ENCODE assay signal across 14 cellular contexts in genomic region chr1:228354390-228355320, GRCh38. TPM values are rescaled to one million over a fixed set of nuclear protein-coding genes. Genes with fewer than 3 reads are reported as not detected.
DNase-seq lines count a peak whose midpoint lies in the region; ATAC-seq, FAIRE-seq and TF ChIP-seq lines count a peak whose summit lies in the region.
"Had no signal": no experiment of that assay in that cellular context is flagged by ENCODE, and none has a peak within 500 bp of the region (broad histone marks: within the 10 kb centered on the region; RNA-seq: fewer than 3 reads in every experiment).

No MANE protein-coding gene starts in this region.

- no peak overlapping the region for H3K4me2 ChIP-seq in A549
- H3K4me2 ChIP-seq: BLaER1 treated with 17β-estradiol and CSF1 and Interleukin-3, amounts not matched to agents 10 nM and 100 nM had no signal

- 68% methylated on average over 14 of the region's 19 CpGs for WGBS in A549 (ENCODE audit: missing lambda C conversion rate)

- no peak for TF ChIP-seq CTCF in A549 (IDR thresholded peaks at IDR 0.05)
- TF ChIP-seq CTCF in RWPE1 (conservative IDR thresholded peaks at IDR 0.05; ENCODE audit: low read depth) = no peak

- TF ChIP-seq RAD21 in A549 (conservative IDR thresholded peaks at IDR 0.05 in 1 of 2, IDR thresholded peaks at IDR 0.05 in 1 of 2) = no peak

- no peaks in the 10 kb centered on the region for H3K4me1 ChIP-seq in A549
- H3K4me1 ChIP-seq: BLaER1 treated with 17β-estradiol and CSF1 and Interleukin-3, amounts not matched to agents 10 nM and 100 nM had no signal

- CTCF ChIA-PET in A549 (lab: Yijun Ruan, JAX) = interaction anchor here (0.6 to 1.1 kb wide), 3 partner anchors 12 to 23 kb away, joined by 3 to 4 read pairs (median 4); no protein-coding TSS in a partner anchor
- CTCF ChIA-PET in RWPE1 (lab: Yijun Ruan, JAX) = interaction anchor here (0.6 to 1.5 kb wide), 6 partner anchors 11 to 435 kb away, joined by 3 to 4 read pairs (median 4); no protein-coding TSS in a partner anchor

- no peak for TF ChIP-seq POLR2A in A549 (IDR thresholded peaks at IDR 0.05; ENCODE audit: low read length)

- ATAC-seq in A549 (peak; percentile 35 to 57; a peak in 3 of 6 replicates), esophagus mucosa (peak; percentile 35)
- no peak for ATAC-seq in activated CD4-positive, CD25-positive, alpha-beta regulatory T cell treated with anti-CD3 and anti-CD28 coated beads, Interleukin-2, amount 50 U/mL, for 24 hours

- no peak for TF ChIP-seq EP300 in A549 (IDR thresholded peaks at IDR 0.05)

- H3K27ac ChIP-seq in A549 = no peak overlapping the region
- peak overlapping the region; percentile 73 for H3K27ac ChIP-seq in RWPE1
- H3K27ac ChIP-seq: 22Rv1; BLaER1 treated with 17β-estradiol and CSF1 and Interleukin-3, amounts not matched to agents 10 nM and 100 nM had no signal

- POLR2A ChIA-PET in A549 (lab: Yijun Ruan, JAX) = no interaction called here
- POLR2A ChIA-PET in RWPE1 (lab: Yijun Ruan, JAX; ENCODE audit: low non-redundant PET) = no interaction called here

- peak; percentile 11 for DNase-seq in NCI-H146 (lab: John Stamatoyannopoulos, UW)
- no peak for DNase-seq in NCI-H146 treated with DMSO at 0.1 percent for 48 hours (lab: John Stamatoyannopoulos, UW; ENCODE audit: unreplicated experiment)
- DNase-seq in A549 (ENCODE audit: low read depth in 1 of 2, low spot score in 1 of 2) = peak in 1 of 2 experiments; percentile 34
- peak; percentile 62 for DNase-seq in RWPE1 (ENCODE audit: low spot score)
- DNase-seq in NCI-H1436 treated with DMSO at 0.1 percent for 48 hours (lab: John Stamatoyannopoulos, UW) = no peak
- no peak for DNase-seq in DMS53 treated with DMSO at 0.1 percent for 48 hours (lab: John Stamatoyannopoulos, UW; ENCODE audit: unreplicated experiment)
- DNase-seq: H9, NCI-H1694 treated with DMSO at 0.1 percent for 48 hours, NCI-H82 had no signal

- H3K9me3 ChIP-seq in A549 = no peaks in the 10 kb centered on the region
- H3K9me3 ChIP-seq: BLaER1 treated with 17β-estradiol and CSF1 and Interleukin-3, amounts not matched to agents 10 nM and 100 nM had no signal

- no peak for FAIRE-seq in A549 (lab: Jason Lieb, UNC)
- FAIRE-seq: GM18507 had no signal

- no peak overlapping the region for H3K4me3 ChIP-seq in A549
- H3K4me3 ChIP-seq: BLaER1 treated with 17β-estradiol and CSF1 and Interleukin-3, amounts not matched to agents 10 nM and 100 nM had no signal

TF ChIP-seq in A549, 52 proteins besides CTCF, POLR2A, EP300 and RAD21:
- TF ChIP-seq EHMT2 (IDR thresholded peaks at IDR 0.05; ENCODE audit: low read depth) = no peak
- TF ChIP-seq NPAS2 (CRISPR knock-in tag; IDR thresholded peaks at IDR 0.05; ENCODE audit: borderline replicate concordance) = no peak
- no peak for TF ChIP-seq RCOR1 (IDR thresholded peaks at IDR 0.05; ENCODE audit: low read depth, low read length)
- TF ChIP-seq FOSB (CRISPR knock-in tag; IDR thresholded peaks at IDR 0.05) = no peak
- no peak for TF ChIP-seq ZFP36 (IDR thresholded peaks at IDR 0.05; ENCODE audit: borderline replicate concordance, partially characterized antibody)
- no peak for TF ChIP-seq ESRRA (IDR thresholded peaks at IDR 0.05; ENCODE audit: borderline replicate concordance, low read length)
- TF ChIP-seq CBX8 (IDR thresholded peaks at IDR 0.05) = no peak
- TF ChIP-seq HEYL (CRISPR knock-in tag; IDR thresholded peaks at IDR 0.05) = no peak
- TF ChIP-seq KDM1A (IDR thresholded peaks at IDR 0.05; ENCODE audit: low read depth) = no peak
- TF ChIP-seq HOXB13 (CRISPR knock-in tag; IDR thresholded peaks at IDR 0.05; ENCODE audit: low read depth) = no peak
- TF ChIP-seq ZNF302 (CRISPR knock-in tag; IDR thresholded peaks at IDR 0.05) = no peak
- TF ChIP-seq HOXB5 (CRISPR knock-in tag; IDR thresholded peaks at IDR 0.05) = no peak
- no peak for TF ChIP-seq GATA3 (IDR thresholded peaks at IDR 0.05; ENCODE audit: borderline replicate concordance)
- no peak for TF ChIP-seq REST (IDR thresholded peaks at IDR 0.05)
- TF ChIP-seq CHD2 (IDR thresholded peaks at IDR 0.05; ENCODE audit: low read length, partially characterized antibody) = no peak
- TF ChIP-seq ZC3H11A (IDR thresholded peaks at IDR 0.05) = no peak
- no peak for TF ChIP-seq POLR2AphosphoS2 (conservative IDR thresholded peaks at IDR 0.05; ENCODE audit: low read length)
- no peak for TF ChIP-seq RNF2 (IDR thresholded peaks at IDR 0.05; ENCODE audit: borderline replicate concordance, low read depth)

RNA-seq across cellular contexts. Expression of gene TRIM11, which starts 52.0 kb away (rescaled TPM):
- polyA plus RNA-seq in A549 (2011; rRNA removed) (9.3 and 9.9 TPM in 2 replicates), A549 (2017; fragmentation: RNase III; extraction: RNeasy Plus Mini Kit Qiagen cat#74134 plus additional on column Dnase treatment) (18.8 to 20.1 TPM (median 20.1 TPM) in 3 replicates)
- polyA plus RNA-seq in A549 (2012; cell fraction: cytosol; rRNA removed) = 12.2 and 16.1 TPM in 2 replicates
- 41.5 and 54.1 TPM in 2 replicates for polyA plus RNA-seq in A549 (2012; cell fraction: nucleus; rRNA removed)
- polyA minus RNA-seq in A549 (2011; rRNA and poly(A)+ RNA removed) = 15.7 and 16.0 TPM in 2 replicates
- 20.7 TPM for total RNA-seq in esophagus mucosa

Comparison
In these comparisons a context has a peak if more than half of its experiments do, and no peak if none do; other contexts are left out.
1. DNase-seq: peak in NCI-H146 (single experiment) and RWPE1 (single experiment); none in NCI-H146 treated with DMSO at 0.1 percent for 48 hours (single experiment), NCI-H1436 treated with DMSO at 0.1 percent for 48 hours (single experiment) and DMS53 treated with DMSO at 0.1 percent for 48 hours (single experiment).
2. ATAC-seq: peak in A549 (2 of 2) and esophagus mucosa (single experiment); none in activated CD4-positive, CD25-positive, alpha-beta regulatory T cell treated with anti-CD3 and anti-CD28 coated beads, Interleukin-2, amount 50 U/mL, for 24 hours (0 of 2).